24 cellular contexts compared by ENCODE assay signal in the genomic region with DNA sequence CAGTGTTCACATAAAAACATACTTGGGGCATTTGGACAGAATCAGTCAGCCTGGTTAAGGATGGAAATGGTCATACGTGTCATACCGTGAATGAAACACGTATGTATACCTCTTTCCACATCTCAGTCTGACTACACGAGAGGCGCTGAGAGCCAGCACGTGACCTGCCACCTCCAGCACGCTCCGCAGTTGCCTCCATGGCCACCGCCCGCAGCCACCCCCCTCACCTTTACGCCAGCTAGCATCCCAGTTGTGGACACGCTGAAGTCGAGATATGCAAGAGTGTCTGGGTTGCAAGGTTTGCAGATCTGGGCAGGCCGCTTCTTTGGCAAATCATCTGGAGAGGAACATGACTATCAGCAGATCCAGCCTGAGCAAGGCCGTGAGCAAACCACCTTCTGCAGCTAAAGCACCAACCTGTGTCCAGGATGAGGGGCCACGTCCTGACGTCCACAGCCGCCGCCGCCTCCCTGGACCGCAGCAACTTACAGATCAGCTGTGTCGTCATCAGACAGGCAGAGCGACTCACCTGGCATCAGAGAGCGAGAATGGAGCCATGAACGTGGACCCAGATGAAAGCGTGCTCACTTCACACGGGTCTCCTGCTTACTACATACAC.
A peak's percentile ranks its signal among the peaks of the same experiment; 100 is the strongest.
DNase-seq lines count a peak whose midpoint lies in the region; ATAC-seq and TF ChIP-seq lines count a peak whose summit lies in the region.
"Had no signal": no experiment of that assay in that cellular context is flagged by ENCODE, and none has a peak within 500 bp of the region (broad histone marks: within the 10 kb centered on the region; RNA-seq: fewer than 3 reads in every experiment).

No MANE protein-coding gene starts in this region.

- 94 to 97% (median 95%) methylated on average over 27 of the region's 27 CpGs for WGBS in spleen, 5 donors

- H3K4me3 ChIP-seq in H7 (ENCODE audit: insufficient read depth, low read depth, low read length) (no peak overlapping the region), Peyer's patch (no peak overlapping the region), spleen (no peak overlapping the region)
- H3K4me3 ChIP-seq: GM23248, HAP-1, PC-9 had no signal

- DNase-seq in H7 (peak; percentile 22), Peyer's patch (peak in 2 of 3 donors; percentile 9 to 41), mesenteric fat pad (ENCODE audit: low spot score) (peak; percentile 87), spleen (peak; percentile 70), NCI-H2107 (lab: John Stamatoyannopoulos, UW) (no peak)
- DNase-seq in activated CD4-positive, CD25-positive, alpha-beta regulatory T cell (lab: John Stamatoyannopoulos, UW): no peak
- DNase-seq: C1 segment of cervical spinal cord; Caco-2; CD8-positive, alpha-beta T cell; GM23248; HFFc6; KG1; MM.1S; NCI-H1048; NCI-H1417; NCI-H1694; NCI-H2029 treated with DMSO at 0.1 percent for 48 hours; NCI-H2227 treated with DMSO at 0.1 percent for 48 hours; NCI-H526 treated with DMSO at 0.1 percent for 48 hours; PC-9; RPMI8226; SHP77 treated with DMSO at 0.1 percent for 48 hours had no signal

- H3K36me3 ChIP-seq in H7 (replicated peaks; ENCODE audit: control insufficient read depth, insufficient read depth, low read length) (no peaks in the 10 kb centered on the region; the same call in none of the 2 replicates), Peyer's patch (peaks cover 0 to 59% (median 0%) of the 10 kb centered on the region in 3 donors), spleen (peaks cover 0 to 62% (median 3%) of the 10 kb centered on the region in 6 donors)

- TF ChIP-seq CTCF in Peyer's patch (IDR thresholded peaks at IDR 0.05) (no peak), spleen (IDR thresholded peaks at IDR 0.05 in 8 of 11, conservative IDR thresholded peaks at IDR 0.05 in 3 of 11) (no peak)

- TF ChIP-seq POLR2A in Peyer's patch (IDR thresholded peaks at IDR 0.05): no peak
- TF ChIP-seq POLR2A in spleen (IDR thresholded peaks at IDR 0.05): no peak

- H3K27ac ChIP-seq in Peyer's patch (no peak overlapping the region), spleen (no peak overlapping the region)
- H3K27ac ChIP-seq: GM23248, PC-9 had no signal

- H3K27me3 ChIP-seq in H7 (ENCODE audit: control insufficient read depth, insufficient read depth, low read length) (no peaks in the 10 kb centered on the region), Peyer's patch (no peaks in the 10 kb centered on the region), spleen (replicated peaks in 1 of 7) (no peaks in the 10 kb centered on the region)

- H3K9me3 ChIP-seq in Peyer's patch: no peaks in the 10 kb centered on the region
- no peaks in the 10 kb centered on the region for H3K9me3 ChIP-seq in spleen
- H3K9me3 ChIP-seq: Caco-2, HAP-1 had no signal

- intact Hi-C loops in spleen (cut with DNase I; ENCODE audit: low total_unique reads): no loop called here

- ATAC-seq in GM19397 (IDR thresholded peaks at IDR 0.05; ENCODE audit: unreplicated experiment): no peak
- ATAC-seq: CD8-positive, alpha-beta T cell had no signal

- H3K4me1 ChIP-seq in Peyer's patch: no peaks in the 10 kb centered on the region
- H3K4me1 ChIP-seq in spleen: no peaks in the 10 kb centered on the region
- H3K4me1 ChIP-seq: Caco-2, HAP-1 had no signal

Comparison
In these comparisons a context has a peak if more than half of its experiments do, and no peak if none do; other contexts are left out.
1. DNase-seq: peak in H7 (single experiment), Peyer's patch (2 of 3), mesenteric fat pad (single experiment) and spleen (single experiment); none in NCI-H2107 (single experiment) and activated CD4-positive, CD25-positive, alpha-beta regulatory T cell (0 of 4).